21 cellular contexts compared by ENCODE assay signal in genomic region chr11:27820249-27820648, GRCh38.
DNase-seq lines count a peak whose midpoint lies in the region; ATAC-seq and TF ChIP-seq lines count a peak whose summit lies in the region.
"Had no signal": no experiment of that assay in that cellular context is flagged by ENCODE, and none has a peak within 500 bp of the region (broad histone marks: within the 10 kb centered on the region; RNA-seq: fewer than 3 reads in every experiment).

No MANE protein-coding gene starts in this region.

- no peak overlapping the region for H3K4me2 ChIP-seq in fibroblast of lung (ENCODE audit: extremely low read depth, insufficient read depth, low read length)

- no peak for TF ChIP-seq POLR2A in upper lobe of left lung (IDR thresholded peaks at IDR 0.05)

- H3K4me1 ChIP-seq in fibroblast of lung (ENCODE audit: control insufficient read depth, extremely low read depth, insufficient read depth, low read length) (no peaks in the 10 kb centered on the region), upper lobe of left lung (no peaks in the 10 kb centered on the region), SJCRH30 (no peaks in the 10 kb centered on the region)

- H3K79me2 ChIP-seq in fibroblast of lung (ENCODE audit: control insufficient read depth, insufficient read depth, low read length), result no peaks in the 10 kb centered on the region

- H2AFZ ChIP-seq in fibroblast of lung (ENCODE audit: low read length), result no peak overlapping the region

- POLR2A ChIA-PET in AG04449 (lab: Yijun Ruan, JAX), result no interaction called here

- DNase-seq in AG04449 (ENCODE audit: low read depth, low spot score), result peak; percentile 24
- peak; percentile 10 for DNase-seq in GM04504 (ENCODE audit: low read depth)
- DNase-seq in amniotic epithelial cell (ENCODE audit: low read depth), result peak; percentile 12
- DNase-seq in fibroblast of lung (ENCODE audit: low read depth in 2 of 2), result peak; percentile 6 to 25
- DNase-seq in SIG-M5 treated with dmso at 0.1 percent for 504 hours (lab: John Stamatoyannopoulos, UW; ENCODE audit: unreplicated experiment), result no peak
- no peak for DNase-seq in upper lobe of left lung
- DNase-seq in SJCRH30, result no peak
- DNase-seq: ACHN; Calu3; CD8-positive, alpha-beta memory T cell; GF-D8; GOT3; Karpas-422; NCI-H1417 treated with DMSO at 0.1 percent for 48 hours; NCI-H187; SIG-M5 had no signal

- ATAC-seq in GM19395 (IDR thresholded peaks at IDR 0.05; ENCODE audit: unreplicated experiment) (no peak), upper lobe of left lung (ENCODE audit: low FRiP score in 2 of 2) (no peak)
- ATAC-seq: GM12878, HCT116 had no signal

- H3K27ac ChIP-seq in fibroblast of lung (ENCODE audit: insufficient read depth, low read length), result no peak overlapping the region
- no peak overlapping the region for H3K27ac ChIP-seq in upper lobe of left lung
- no peak overlapping the region for H3K27ac ChIP-seq in SJCRH30
- H3K27ac ChIP-seq: 22Rv1, C4-2B had no signal

- no peaks in the 10 kb centered on the region for H3K36me3 ChIP-seq in fibroblast of lung (ENCODE audit: control insufficient read depth, insufficient read depth, low read length)
- H3K36me3 ChIP-seq in upper lobe of left lung, result no peaks in the 10 kb centered on the region
- no peaks in the 10 kb centered on the region for H3K36me3 ChIP-seq in SJCRH30

- H3K27me3 ChIP-seq in fibroblast of lung (ENCODE audit: control insufficient read depth, insufficient read depth, low read length), result no peaks in the 10 kb centered on the region
- H3K27me3 ChIP-seq in upper lobe of left lung, result no peaks in the 10 kb centered on the region
- no peaks in the 10 kb centered on the region for H3K27me3 ChIP-seq in SJCRH30

- H3K4me3 ChIP-seq in AG04449 (ENCODE audit: low read depth, low read length) (no peak overlapping the region), fibroblast of lung (replicated peaks in 1 of 4; ENCODE audit: control extremely low read depth in 1 of 4, insufficient read depth in 1 of 4, low read depth in 3 of 4, low read length in 4 of 4) (no peak overlapping the region), upper lobe of left lung (no peak overlapping the region), SJCRH30 (no peak overlapping the region)
- H3K4me3 ChIP-seq: GM12878 had no signal

- H3K9me3 ChIP-seq in fibroblast of lung (ENCODE audit: control insufficient read depth, insufficient read depth, low read depth, low read length) (no peaks in the 10 kb centered on the region), upper lobe of left lung (no peaks in the 10 kb centered on the region), SJCRH30 (replicated peaks) (no peaks in the 10 kb centered on the region)

- H3K9ac ChIP-seq in fibroblast of lung (ENCODE audit: insufficient read depth, low read length), result no peak overlapping the region

- CTCF ChIA-PET in AG04449 (lab: Yijun Ruan, JAX), result no interaction called here

- TF ChIP-seq CTCF in AG04449 (IDR thresholded peaks at IDR 0.05; ENCODE audit: insufficient read depth, low read length, missing control alignments) (no peak), fibroblast of lung (conservative IDR thresholded peaks at IDR 0.05 in 1 of 2, IDR thresholded peaks at IDR 0.05 in 1 of 2; ENCODE audit: low read depth in 1 of 2, low read length in 2 of 2) (no peak), upper lobe of left lung (IDR thresholded peaks at IDR 0.05) (no peak)

- no peak for TF ChIP-seq EP300 in upper lobe of left lung (IDR thresholded peaks at IDR 0.05)

- no peaks in the 10 kb centered on the region for H4K20me1 ChIP-seq in fibroblast of lung (ENCODE audit: control insufficient read depth, extremely low read depth, insufficient read depth, low read length)

Comparison
In these comparisons a context has a peak if more than half of its experiments do, and no peak if none do; other contexts are left out.
1. DNase-seq: peak in AG04449 (single experiment), GM04504 (single experiment), amniotic epithelial cell (single experiment) and fibroblast of lung (2 of 2); none in SIG-M5 treated with dmso at 0.1 percent for 504 hours (single experiment), upper lobe of left lung (0 of 2) and SJCRH30 (0 of 2).